ENCODE assay signal across 18 cellular contexts in genomic region chr3:64884574-64884973, GRCh38.
"Had no signal": no experiment of that assay in that cellular context is flagged by ENCODE, and none has a peak within 500 bp of the region (broad histone marks: within the 10 kb centered on the region; RNA-seq: fewer than 3 reads in every experiment).

No MANE protein-coding gene starts in this region.

- H3K4me3 ChIP-seq: lung, neural progenitor cell, prostate gland, smooth muscle cell, suprapubic skin, tibial artery, upper lobe of right lung had no signal

- H3K27me3 ChIP-seq: neural progenitor cell, suprapubic skin, tibial artery, upper lobe of right lung had no signal

- H3K27ac ChIP-seq: neural progenitor cell, parathyroid adenoma, suprapubic skin, tibial artery, upper lobe of right lung had no signal

- H3K36me3 ChIP-seq: neural progenitor cell, prostate gland, suprapubic skin, tibial artery, upper lobe of right lung had no signal

- H3K4me1 ChIP-seq: neural progenitor cell, parathyroid adenoma, prostate gland, suprapubic skin, upper lobe of right lung had no signal

- H3K9me3 ChIP-seq: prostate gland, suprapubic skin, tibial artery, upper lobe of right lung had no signal

- DNase-seq: effector memory CD4-positive, alpha-beta T cell; foreskin fibroblast; hippocampal formation; mesenchymal stem cell; midbrain; nucleus accumbens; retina; stimulated activated CD4-positive, alpha-beta T cell treated with anti-CD3 and anti-CD28 coated beads, Interleukin-2, amount 100 ng/mL, for 48 hours; stimulated activated CD8-positive, alpha-beta memory T cell treated with anti-CD3 and anti-CD28 coated beads, Interleukin-4, amount 100 ng/mL, for 48 hours; stimulated activated naive CD8-positive, alpha-beta T cell treated with anti-CD3 and anti-CD28 coated beads, Interleukin-15, Interleukin-2, amounts not matched to agents 100 U/mL and 50 U/mL, for 24 hours; tibial artery; upper lobe of right lung had no signal
